In genomic region chr7:125059861-125060456, GRCh38 we compare ENCODE assay signal across 9 cellular contexts.
DNase-seq lines count a peak whose midpoint lies in the region; ATAC-seq, FAIRE-seq and TF ChIP-seq lines count a peak whose summit lies in the region.
"Had no signal": no experiment of that assay in that cellular context is flagged by ENCODE, and none has a peak within 500 bp of the region (broad histone marks: within the 10 kb centered on the region; RNA-seq: fewer than 3 reads in every experiment).

No MANE protein-coding gene starts in this region.

- TF ChIP-seq POLR2A in spleen (IDR thresholded peaks at IDR 0.05) (no peak), H54 (IDR thresholded peaks at IDR 0.05; ENCODE audit: low read depth, low read length) (no peak)

- H3K36me3 ChIP-seq in spleen, result no peaks in the 10 kb centered on the region
- H3K36me3 ChIP-seq: BLaER1 treated with 17β-estradiol and CSF1 and Interleukin-3, amounts not matched to agents 10 nM and 100 nM had no signal

- no peak for ATAC-seq in GM19328 (IDR thresholded peaks at IDR 0.05; ENCODE audit: unreplicated experiment)

- H3K27ac ChIP-seq in spleen, result no peak overlapping the region
- H3K27ac ChIP-seq: BLaER1 treated with 17β-estradiol and CSF1 and Interleukin-3, amounts not matched to agents 10 nM and 100 nM had no signal

- FAIRE-seq in H54 (lab: Jason Lieb, UNC), result no peak

- no peaks in the 10 kb centered on the region for H3K27me3 Mint-ChIP-seq in progenitor cell of endocrine pancreas

- H3K9me3 Mint-ChIP-seq in progenitor cell of endocrine pancreas (ENCODE audit: low read depth), result no peaks in the 10 kb centered on the region

- H3K27me3 ChIP-seq in spleen (replicated peaks in 1 of 7), result no peaks in the 10 kb centered on the region
- H3K27me3 ChIP-seq: BLaER1 treated with 17β-estradiol and CSF1 and Interleukin-3, amounts not matched to agents 10 nM and 100 nM had no signal

- H3K4me1 Mint-ChIP-seq in progenitor cell of endocrine pancreas (ENCODE audit: low read depth), result peaks cover 12% of the 10 kb centered on the region

- no peak overlapping the region for H3K27ac Mint-ChIP-seq in progenitor cell of endocrine pancreas

- H3K36me3 Mint-ChIP-seq in progenitor cell of endocrine pancreas (ENCODE audit: insufficient read depth), result no peaks in the 10 kb centered on the region

- intact Hi-C loops in spleen (cut with DNase I; ENCODE audit: low total_unique reads), result no loop called here

- DNase-seq in SHP77 treated with DMSO at 0.1 percent for 48 hours (lab: John Stamatoyannopoulos, UW), result peak; percentile 58
- DNase-seq in SHP77 (lab: John Stamatoyannopoulos, UW), result no peak
- peak; percentile 27 for DNase-seq in NCI-H2196 treated with DMSO at 0.1 percent for 48 hours (lab: John Stamatoyannopoulos, UW; ENCODE audit: unreplicated experiment)
- DNase-seq in cardiac fibroblast (ENCODE audit: low read depth in 2 of 2), result peak; percentile 37 to 44
- DNase-seq in progenitor cell of endocrine pancreas (ENCODE audit: low spot score, unreplicated experiment), result no peak
- DNase-seq in spleen, result no peak
- DNase-seq in H54 (ENCODE audit: insufficient read length, low spot score), result no peak

- 27 to 35% (median 31%) methylated on average over 3 of the region's 3 CpGs for WGBS in spleen, 5 donors

- no peak overlapping the region for H3K4me3 Mint-ChIP-seq in progenitor cell of endocrine pancreas (ENCODE audit: low read depth)

- TF ChIP-seq CTCF in cardiac fibroblast (IDR thresholded peaks at IDR 0.05; ENCODE audit: low read depth, low read length), result peak; percentile 33
- peak; percentile 52 for TF ChIP-seq CTCF in progenitor cell of endocrine pancreas (IDR thresholded peaks at IDR 0.05; ENCODE audit: unreplicated experiment)
- peak in 5 of 11 experiments; percentile 15 to 33 (median 23) for TF ChIP-seq CTCF in spleen (IDR thresholded peaks at IDR 0.05 in 8 of 11, conservative IDR thresholded peaks at IDR 0.05 in 3 of 11)

- H3K4me1 ChIP-seq in spleen, result no peaks in the 10 kb centered on the region

- no peaks in the 10 kb centered on the region for H3K9me3 ChIP-seq in spleen
- H3K9me3 ChIP-seq: BLaER1 treated with 17β-estradiol and CSF1 and Interleukin-3, amounts not matched to agents 10 nM and 100 nM had no signal

- H3K4me3 ChIP-seq in cardiac fibroblast (replicated peaks in 1 of 2; ENCODE audit: low read depth in 2 of 2, low read length in 2 of 2) (no peak overlapping the region), spleen (no peak overlapping the region)
- H3K4me3 ChIP-seq: BLaER1 treated with 17β-estradiol and CSF1 and Interleukin-3, amounts not matched to agents 10 nM and 100 nM had no signal

Comparison
In these comparisons a context has a peak if more than half of its experiments do, and no peak if none do; other contexts are left out.
1. DNase-seq: peak in SHP77 treated with DMSO at 0.1 percent for 48 hours (single experiment), NCI-H2196 treated with DMSO at 0.1 percent for 48 hours (single experiment) and cardiac fibroblast (2 of 2); none in SHP77 (0 of 2), progenitor cell of endocrine pancreas (single experiment), spleen (single experiment) and H54 (single experiment).